In the genomic region with DNA sequence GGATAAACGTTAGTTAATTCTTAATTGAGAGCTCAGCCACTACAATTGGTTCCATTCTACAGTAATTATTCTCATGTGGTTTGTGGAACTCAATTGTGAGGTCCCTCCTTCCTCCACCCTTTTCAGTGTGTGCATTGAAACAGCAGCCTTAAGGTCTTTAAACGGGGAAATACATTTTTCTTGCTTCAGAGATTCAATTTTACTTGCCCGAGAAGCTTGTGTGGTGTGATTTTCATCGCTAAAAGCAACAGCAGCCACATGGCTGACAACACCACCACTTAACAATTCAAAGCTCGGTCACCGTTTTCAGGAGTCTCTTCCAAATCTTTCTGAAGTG, we compare ENCODE assay signal across 8 cellular contexts. TPM values are rescaled to one million over a fixed set of nuclear protein-coding genes. Genes with fewer than 3 reads are reported as not detected.
DNase-seq lines count a peak whose midpoint lies in the region; ATAC-seq and TF ChIP-seq lines count a peak whose summit lies in the region.

No MANE protein-coding gene starts in this region.

- CTCF ChIA-PET in MCF 10A (lab: Yijun Ruan, JAX), result interaction anchor here (0.6 to 3.1 kb wide), 7 partner anchors 19 to 545 kb away, joined by 3 to 28 read pairs (median 6); no protein-coding TSS in a partner anchor

- peaks cover 8% of the 10 kb centered on the region for H3K36me3 Mint-ChIP-seq in MCF 10A (ENCODE audit: insufficient read depth, unreplicated experiment)

- H3K27me3 ChIP-seq in HUES48 (ENCODE audit: control insufficient read depth, insufficient read depth, low read length) (peaks cover 10% of the 10 kb centered on the region), muscle layer of colon (ENCODE audit: control insufficient read depth in 1 of 2, insufficient read depth in 2 of 2, low read length in 2 of 2) (no peaks in the 10 kb centered on the region)

- TF ChIP-seq CTCF in C4-2B (conservative IDR thresholded peaks at IDR 0.05) (no peak), MCF 10A (IDR thresholded peaks at IDR 0.05; ENCODE audit: unreplicated experiment) (no peak), mucosa of descending colon (IDR thresholded peaks at IDR 0.05) (no peak)

- H3K4me3 ChIP-seq in HUES48 (ENCODE audit: low read depth, low read length) (peak overlapping the region; percentile 97), muscle layer of colon (ENCODE audit: low read depth in 1 of 2, low read length in 2 of 2) (peak overlapping the region; percentile 70 to 89), mucosa of descending colon (no peak overlapping the region)

- H3K9ac ChIP-seq in HUES48 (ENCODE audit: low read depth, low read length) (peak overlapping the region; percentile 91), muscle layer of colon (ENCODE audit: low read length) (peak overlapping the region; percentile 88)

- H3K4me1 ChIP-seq in HUES48 (ENCODE audit: control insufficient read depth, insufficient read depth, low read length), result peaks cover 22% of the 10 kb centered on the region
- peaks cover 9% of the 10 kb centered on the region for H3K4me1 ChIP-seq in muscle layer of colon (ENCODE audit: insufficient read depth, low read length)
- peaks cover 5% of the 10 kb centered on the region for H3K4me1 ChIP-seq in mucosa of descending colon (ENCODE audit: low read depth)

- intact Hi-C loops in MCF 10A (cut with micrococcal nuclease) (no loop called here), mucosa of descending colon (cut with DNase I, micrococcal nuclease) (no loop called here)

- H3K4me3 Mint-ChIP-seq in MCF 10A (ENCODE audit: unreplicated experiment), result peak overlapping the region; percentile 85

- DNase-seq in MCF 10A (ENCODE audit: unreplicated experiment) (no peak), AG08395 (ENCODE audit: low spot score) (no peak), mucosa of descending colon (no peak)
- no peak for DNase-seq in stimulated activated naive CD4-positive, alpha-beta T cell (lab: John Stamatoyannopoulos, UW)

- POLR2A ChIA-PET in MCF 10A (lab: Yijun Ruan, JAX), result interaction anchor here (0.6 to 3.8 kb wide), 41 partner anchors 8 to 510 kb away, joined by 3 to 129 read pairs (median 7); a partner anchor contains a TSS

- peak overlapping the region; percentile 77 for H3K27ac ChIP-seq in C4-2B
- peak overlapping the region; percentile 98 for H3K27ac ChIP-seq in HUES48 (ENCODE audit: low read depth, low read length)
- H3K27ac ChIP-seq in muscle layer of colon (ENCODE audit: low read depth, low read length), result peak overlapping the region; percentile 95

- H3K9me3 ChIP-seq in HUES48 (ENCODE audit: control insufficient read depth, insufficient read depth, low read length), result no peaks in the 10 kb centered on the region
- no peaks in the 10 kb centered on the region for H3K9me3 ChIP-seq in muscle layer of colon (ENCODE audit: low read length)
- no peaks in the 10 kb centered on the region for H3K9me3 ChIP-seq in mucosa of descending colon

- BruUV-seq in MCF 10A (replicated peaks; lab: Mats Ljungman, UMichigan), result no TSS peak

- H3K27me3 Mint-ChIP-seq in MCF 10A (ENCODE audit: insufficient read depth, unreplicated experiment), result no peaks in the 10 kb centered on the region

- H3K36me3 ChIP-seq in HUES48 (ENCODE audit: control insufficient read depth, insufficient read depth, low read length) (no peaks in the 10 kb centered on the region), muscle layer of colon (ENCODE audit: insufficient read depth, low read length) (no peaks in the 10 kb centered on the region), mucosa of descending colon (ENCODE audit: low read depth) (no peaks in the 10 kb centered on the region)

- H3K27ac Mint-ChIP-seq in MCF 10A (ENCODE audit: low read depth, unreplicated experiment), result peak overlapping the region; percentile 90

- ATAC-seq in GM19328 (IDR thresholded peaks at IDR 0.05; ENCODE audit: unreplicated experiment) (peak; percentile 4), mucosa of descending colon (no peak)

- H3K4me1 Mint-ChIP-seq in MCF 10A (ENCODE audit: insufficient read depth, unreplicated experiment), result peaks cover 19% of the 10 kb centered on the region

- no peaks in the 10 kb centered on the region for H3K9me3 Mint-ChIP-seq in MCF 10A (ENCODE audit: unreplicated experiment)

RNA-seq across cellular contexts. Expression of a gene that starts 0.7 kb away (rescaled TPM):
- total RNA-seq in MCF 10A (2022), result 82.6 and 87.7 TPM in 2 replicates
- total RNA-seq in mucosa of descending colon, result 10 to 100 TPM; 37.0 to 79.4 (median 40.4) TPM
